ENCODE assay signal across 30 cellular contexts in genomic region chr1:97806996-97807395, GRCh38.
DNase-seq lines count a peak whose midpoint lies in the region; ATAC-seq and TF ChIP-seq lines count a peak whose summit lies in the region.
"Had no signal": no experiment of that assay in that cellular context is flagged by ENCODE, and none has a peak within 500 bp of the region (broad histone marks: within the 10 kb centered on the region; RNA-seq: fewer than 3 reads in every experiment).

No MANE protein-coding gene starts in this region.

- POLR2A ChIA-PET in SK-N-SH (lab: Yijun Ruan, JAX): no interaction called here

- H3F3A ChIP-seq in GM23248 (ENCODE audit: insufficient read depth) (no peaks in the 10 kb centered on the region; the same call in 1 of the 2 replicates), SK-N-SH (replicated peaks; ENCODE audit: insufficient read depth) (peaks cover 12% of the 10 kb centered on the region)

- peak; percentile 16 for DNase-seq in GM23248
- DNase-seq in SK-N-SH: no peak
- peak; percentile 55 for DNase-seq in fibroblast of peridontal ligament (ENCODE audit: extremely low read depth)
- DNase-seq in natural killer cell treated with Interleukin-12 subunit alpha and Interleukin-12 subunit beta and Interleukin-15 and Interleukin-18, amount 100 ng/mL, for 72 hours (ENCODE audit: low spot score): no peak
- no peak for DNase-seq in activated CD4-positive, alpha-beta T cell treated with anti-CD3 and anti-CD28 coated beads, Interleukin-2, amount 10 ng/mL, durations not matched to agents 24 days and 14 days
- DNase-seq: ACHN; activated CD4-positive, CD25-positive, alpha-beta regulatory T cell treated with anti-CD3 and anti-CD28 coated beads, Interleukin-2, amount 50 U/mL, for 72 hours; activated CD8-positive, alpha-beta memory T cell treated with anti-CD3 and anti-CD28 coated beads, Interleukin-2, amount 50 U/mL, for 48 hours; activated CD8-positive, alpha-beta T cell treated with anti-CD3 and anti-CD28 coated beads for 36 hours; activated naive CD4-positive, alpha-beta T cell treated with anti-CD3 and anti-CD28 coated beads, Interleukin-2, amount 50 U/mL, for 16 hours; amniotic stem cell; brain microvascular endothelial cell; DMS153; GDM1; glutamatergic neuron; NCI-H1694 treated with DMSO at 0.1 percent for 48 hours; NCI-H524 treated with DMSO at 0.1 percent for 48 hours; nephron progenitor cell; pancreas; stimulated activated CD4-positive, alpha-beta T cell treated with anti-CD3 and anti-CD28 coated beads, Interleukin-1b, Interleukin-23, amount 100 ng/mL, for 48 hours; stimulated activated naive CD4-positive, alpha-beta T cell treated with Interleukin-2 at 50 U/mL for 16 hours had no signal

- H3K9me2 ChIP-seq in GM23248 (ENCODE audit: insufficient read depth): no peaks in the 10 kb centered on the region; the same call in 1 of the 2 replicates
- no peaks in the 10 kb centered on the region for H3K9me2 ChIP-seq in SK-N-SH

- no peak for TF ChIP-seq EP300 in SK-N-SH (IDR thresholded peaks at IDR 0.05; ENCODE audit: borderline replicate concordance in 1 of 2, low read depth in 1 of 2, low read length in 1 of 2)

- H3K27ac ChIP-seq in ACC112 (ENCODE audit: low read depth, low read length) (0 out of 2 replicates have a peak overlapping the region, but pooled peaks have one; percentile 5), GM23248 (no peak overlapping the region), SK-N-SH (ENCODE audit: low read depth in 2 of 2, low read length in 1 of 2) (peak overlapping the region in 1 of 2 experiments; percentile 40; a peak in 1 of 4 replicates)
- H3K27ac ChIP-seq: brain microvascular endothelial cell, pancreas, suprapubic skin had no signal

- in situ Hi-C loops in GM23248 (cut with MboI): no loop called here

- H4K20me1 ChIP-seq in GM23248 (ENCODE audit: insufficient read depth) (no peaks in the 10 kb centered on the region), SK-N-SH (ENCODE audit: insufficient read depth) (no peaks in the 10 kb centered on the region)

- H3K4me3 ChIP-seq in ACC112 (ENCODE audit: low read depth, low read length) (no peak overlapping the region), GM23248 (no peak overlapping the region), SK-N-SH (ENCODE audit: low read depth in 2 of 2, low read length in 1 of 2) (no peak overlapping the region)
- H3K4me3 ChIP-seq: pancreas, smooth muscle cell, suprapubic skin had no signal

- H3K36me3 Mint-ChIP-seq in natural killer cell treated with Interleukin-12 subunit alpha and Interleukin-12 subunit beta and Interleukin-15 and Interleukin-18, amount 100 ng/mL, for 72 hours: peaks cover 6% of the 10 kb centered on the region
- peaks cover 9% of the 10 kb centered on the region for H3K36me3 Mint-ChIP-seq in activated CD4-positive, alpha-beta T cell treated with anti-CD3 and anti-CD28 coated beads, Interleukin-2, amount 10 ng/mL, durations not matched to agents 24 days and 14 days (ENCODE audit: low read depth)
- H3K36me3 Mint-ChIP-seq: IgD-negative memory B cell had no signal

- peaks cover 0 to 5% of the 10 kb centered on the region in 2 donors for H3K4me1 Mint-ChIP-seq in natural killer cell treated with Interleukin-12 subunit alpha and Interleukin-12 subunit beta and Interleukin-15 and Interleukin-18, amount 100 ng/mL, for 72 hours (ENCODE audit: low read depth in 2 of 2)
- no peaks in the 10 kb centered on the region for H3K4me1 Mint-ChIP-seq in activated CD4-positive, alpha-beta T cell treated with anti-CD3 and anti-CD28 coated beads, Interleukin-2, amount 10 ng/mL, durations not matched to agents 24 days and 14 days
- H3K4me1 Mint-ChIP-seq: IgD-negative memory B cell, memory B cell, nephron progenitor cell had no signal

- no peak for TF ChIP-seq CTCF in SK-N-SH (IDR thresholded peaks at IDR 0.05)

- 6 to 13% methylated on average over 1 of the region's 1 CpG for WGBS in GM23248 (ENCODE audit: low coverage in 1 of 2, low lambda C conversion rate in 2 of 2, missing lambda C conversion rate in 2 of 2), 2 experiments
- WGBS in SK-N-SH (ENCODE audit: low lambda C conversion rate): 40% methylated on average over 1 of the region's 1 CpG

- H3K9me3 Mint-ChIP-seq in natural killer cell treated with Interleukin-12 subunit alpha and Interleukin-12 subunit beta and Interleukin-15 and Interleukin-18, amount 100 ng/mL, for 72 hours: no peaks in the 10 kb centered on the region
- H3K9me3 Mint-ChIP-seq in activated CD4-positive, alpha-beta T cell treated with anti-CD3 and anti-CD28 coated beads, Interleukin-2, amount 10 ng/mL, durations not matched to agents 24 days and 14 days: no peaks in the 10 kb centered on the region
- H3K9me3 Mint-ChIP-seq: activated CD8-positive, alpha-beta T cell treated with anti-CD3 and anti-CD28 coated beads for 36 hours; nephron progenitor cell had no signal

- ATAC-seq in natural killer cell treated with Interleukin-12 subunit alpha and Interleukin-12 subunit beta and Interleukin-15 and Interleukin-18, amount 100 ng/mL, for 72 hours: no peak
- no peak for ATAC-seq in HG02678 (IDR thresholded peaks at IDR 0.05; ENCODE audit: unreplicated experiment)
- ATAC-seq: activated CD8-positive, alpha-beta T cell treated with anti-CD3 and anti-CD28 coated beads for 36 hours; HCT116; left lobe of liver; pancreas; Right ventricle myocardium inferior had no signal

- H3K4me1 ChIP-seq in ACC112 (ENCODE audit: control insufficient read depth, insufficient read depth, low read length, unreplicated experiment) (peaks cover 25% of the 10 kb centered on the region), GM23248 (ENCODE audit: insufficient read depth) (peaks cover 14% of the 10 kb centered on the region), SK-N-SH (ENCODE audit: control insufficient read depth in 1 of 2, insufficient read depth in 2 of 2, low read depth in 1 of 2, low read length in 1 of 2) (peaks cover 0 to 10% of the 10 kb centered on the region in 2 experiments; a peak in 2 of 4 replicates)
- H3K4me1 ChIP-seq: pancreas had no signal

- H3K36me3 ChIP-seq in ACC112 (ENCODE audit: insufficient read depth, low read length) (0 out of 2 replicates have a peak, but pooled peaks cover 16% of the 10 kb centered on the region), GM23248 (ENCODE audit: low read depth) (no peaks in the 10 kb centered on the region), SK-N-SH (replicated peaks in 1 of 2; ENCODE audit: control insufficient read depth in 1 of 2, insufficient read depth in 2 of 2, low read length in 1 of 2) (peaks cover 0 to 60% of the 10 kb centered on the region in 2 experiments)
- H3K36me3 ChIP-seq: brain microvascular endothelial cell, pancreas, suprapubic skin had no signal

- H3K27ac Mint-ChIP-seq in natural killer cell treated with Interleukin-12 subunit alpha and Interleukin-12 subunit beta and Interleukin-15 and Interleukin-18, amount 100 ng/mL, for 72 hours: no peak overlapping the region
- H3K27ac Mint-ChIP-seq in activated CD4-positive, alpha-beta T cell treated with anti-CD3 and anti-CD28 coated beads, Interleukin-2, amount 10 ng/mL, durations not matched to agents 24 days and 14 days: no peak overlapping the region
- H3K27ac Mint-ChIP-seq: activated CD8-positive, alpha-beta T cell treated with anti-CD3 and anti-CD28 coated beads for 36 hours; IgD-negative memory B cell; memory B cell; nephron progenitor cell had no signal

- H2AFZ ChIP-seq in ACC112 (ENCODE audit: low read length, unreplicated experiment) (no peak overlapping the region), GM23248 (no peak overlapping the region), SK-N-SH (ENCODE audit: low read depth) (no peak overlapping the region)

- H3K4me3 Mint-ChIP-seq in natural killer cell treated with Interleukin-12 subunit alpha and Interleukin-12 subunit beta and Interleukin-15 and Interleukin-18, amount 100 ng/mL, for 72 hours: no peak overlapping the region
- H3K4me3 Mint-ChIP-seq in activated CD4-positive, alpha-beta T cell treated with anti-CD3 and anti-CD28 coated beads, Interleukin-2, amount 10 ng/mL, durations not matched to agents 24 days and 14 days: no peak overlapping the region
- H3K4me3 Mint-ChIP-seq: activated CD8-positive, alpha-beta T cell treated with anti-CD3 and anti-CD28 coated beads for 36 hours; IgD-negative memory B cell; memory B cell; nephron progenitor cell had no signal

- H3K27me3 ChIP-seq in ACC112 (ENCODE audit: insufficient read depth, low read length): no peaks in the 10 kb centered on the region
- no peaks in the 10 kb centered on the region for H3K27me3 ChIP-seq in GM23248 (replicated peaks; ENCODE audit: insufficient read depth)
- no peaks in the 10 kb centered on the region for H3K27me3 ChIP-seq in SK-N-SH (ENCODE audit: insufficient read depth)
- H3K27me3 ChIP-seq: brain microvascular endothelial cell, pancreas, suprapubic skin had no signal

- no peaks in the 10 kb centered on the region for H3K27me3 Mint-ChIP-seq in natural killer cell treated with Interleukin-12 subunit alpha and Interleukin-12 subunit beta and Interleukin-15 and Interleukin-18, amount 100 ng/mL, for 72 hours
- H3K27me3 Mint-ChIP-seq in activated CD4-positive, alpha-beta T cell treated with anti-CD3 and anti-CD28 coated beads, Interleukin-2, amount 10 ng/mL, durations not matched to agents 24 days and 14 days: no peaks in the 10 kb centered on the region
- H3K27me3 Mint-ChIP-seq: activated CD8-positive, alpha-beta T cell treated with anti-CD3 and anti-CD28 coated beads for 36 hours; IgD-negative memory B cell; memory B cell had no signal

- intact Hi-C loops in activated CD4-positive, alpha-beta T cell treated with anti-CD3 and anti-CD28 coated beads, Interleukin-2, amount 10 ng/mL, durations not matched to agents 24 days and 14 days (cut with micrococcal nuclease): no loop called here

- H3K79me2 ChIP-seq in ACC112 (ENCODE audit: control insufficient read depth, insufficient read depth, low read length, unreplicated experiment): peaks cover 8% of the 10 kb centered on the region
- H3K79me2 ChIP-seq in GM23248 (ENCODE audit: insufficient read depth): 0 out of 2 replicates have a peak, but pooled peaks cover 6% of the 10 kb centered on the region
- H3K79me2 ChIP-seq in SK-N-SH (ENCODE audit: insufficient read depth): peaks cover 60% of the 10 kb centered on the region; the same call in 1 of the 2 replicates

- TF ChIP-seq RAD21 in SK-N-SH (IDR thresholded peaks at IDR 0.05; ENCODE audit: low read length): no peak

- H3K4me2 ChIP-seq in GM23248 (ENCODE audit: unreplicated experiment) (no peak overlapping the region), SK-N-SH (no peak overlapping the region)
- H3K4me2 ChIP-seq: smooth muscle cell had no signal

- H3K9me3 ChIP-seq in GM23248 (ENCODE audit: low read depth) (no peaks in the 10 kb centered on the region), SK-N-SH (no peaks in the 10 kb centered on the region)
- H3K9me3 ChIP-seq: pancreas, suprapubic skin had no signal

- H3K9ac ChIP-seq in GM23248: no peak overlapping the region
- no peak overlapping the region for H3K9ac ChIP-seq in SK-N-SH

- CTCF ChIA-PET in SK-N-SH (lab: Yijun Ruan, JAX): no interaction called here

TF ChIP-seq in SK-N-SH, 30 proteins besides CTCF, POLR2A, EP300 and RAD21 (continues in another document):
- TF ChIP-seq FOSL2 (IDR thresholded peaks at IDR 0.05; ENCODE audit: borderline replicate concordance, low read depth) (no peak), EZH2phosphoT487 (IDR thresholded peaks at IDR 0.05; ENCODE audit: borderline replicate concordance, low read depth) (no peak), MXI1 (IDR thresholded peaks at IDR 0.05; ENCODE audit: low read depth, low read length) (no peak)

Comparison
In these comparisons a context has a peak if more than half of its experiments do, and no peak if none do; other contexts are left out.
1. DNase-seq: peak in GM23248 (single experiment) and fibroblast of peridontal ligament (single experiment); none in SK-N-SH (single experiment), natural killer cell treated with Interleukin-12 subunit alpha and Interleukin-12 subunit beta and Interleukin-15 and Interleukin-18, amount 100 ng/mL, for 72 hours (single experiment) and activated CD4-positive, alpha-beta T cell treated with anti-CD3 and anti-CD28 coated beads, Interleukin-2, amount 10 ng/mL, durations not matched to agents 24 days and 14 days (single experiment).